Comparison of ENCODE assay signal across 18 cellular contexts in genomic region chr18:48574667-48575300, GRCh38. TPM values are rescaled to one million over a fixed set of nuclear protein-coding genes. Genes with fewer than 3 reads are reported as not detected.
DNase-seq lines count a peak whose midpoint lies in the region; FAIRE-seq and TF ChIP-seq lines count a peak whose summit lies in the region.
"Had no signal": no experiment of that assay in that cellular context is flagged by ENCODE, and none has a peak within 500 bp of the region (broad histone marks: within the 10 kb centered on the region; RNA-seq: fewer than 3 reads in every experiment).

No MANE protein-coding gene starts in this region.

- no peak overlapping the region for H4K8ac ChIP-seq in mesendoderm (ENCODE audit: low read depth, low read length)

- H3K27ac Mint-ChIP-seq in astrocyte (ENCODE audit: unreplicated experiment) = no peak overlapping the region
- no peak overlapping the region for H3K27ac Mint-ChIP-seq in endodermal cell
- peak overlapping the region; percentile 18 for H3K27ac Mint-ChIP-seq in mesothelial cell of epicardium
- H3K27ac Mint-ChIP-seq: B cell had no signal

- H4K20me1 ChIP-seq in astrocyte (ENCODE audit: insufficient read depth, low read length) = peaks cover 98% of the 10 kb centered on the region

- H3K4me3 ChIP-seq in astrocyte (ENCODE audit: insufficient read depth, low read depth, low read length) (no peak overlapping the region), endodermal cell (ENCODE audit: low read length) (no peak overlapping the region), mesendoderm (ENCODE audit: low read length) (no peak overlapping the region)
- H3K4me3 ChIP-seq: GM23338 had no signal

- no peak overlapping the region for H3K9ac ChIP-seq in astrocyte (ENCODE audit: low read length)
- no peak overlapping the region for H3K9ac ChIP-seq in endodermal cell (ENCODE audit: extremely low read depth, low read length, poor library complexity, severe bottlenecking)
- H3K9ac ChIP-seq in mesendoderm (ENCODE audit: low read length) = no peak overlapping the region

- H3K79me1 ChIP-seq in mesendoderm (ENCODE audit: low read length) = peaks cover 3% of the 10 kb centered on the region

- H3K4me2 ChIP-seq in astrocyte (ENCODE audit: low read length) (peak overlapping the region; percentile 7), mesendoderm (ENCODE audit: low read length) (no peak overlapping the region)
- H3K4me2 ChIP-seq: GM23338 had no signal

- H3K4me3 Mint-ChIP-seq in astrocyte (ENCODE audit: unreplicated experiment) = no peak overlapping the region
- H3K4me3 Mint-ChIP-seq in endodermal cell = no peak overlapping the region
- no peak overlapping the region for H3K4me3 Mint-ChIP-seq in mesothelial cell of epicardium
- H3K4me3 Mint-ChIP-seq: B cell, GM23338 had no signal

- H3K27me3 ChIP-seq in astrocyte (ENCODE audit: insufficient read depth, low read length) (no peaks in the 10 kb centered on the region), endodermal cell (ENCODE audit: control insufficient read depth, insufficient read depth, low read length, poor library complexity, severe bottlenecking) (no peaks in the 10 kb centered on the region), mesendoderm (ENCODE audit: insufficient read depth, low read length, poor library complexity) (no peaks in the 10 kb centered on the region)

- H3K36me3 Mint-ChIP-seq in astrocyte (ENCODE audit: low read depth, unreplicated experiment) (peaks cover 43% of the 10 kb centered on the region), endodermal cell (ENCODE audit: low read depth) (peaks cover 16% of the 10 kb centered on the region), mesothelial cell of epicardium (peaks cover 15% of the 10 kb centered on the region)

- H3K4ac ChIP-seq in mesendoderm (ENCODE audit: low read depth, low read length) = no peak overlapping the region

- no peak overlapping the region for H3K27ac ChIP-seq in astrocyte (ENCODE audit: low read depth, low read length)
- peak overlapping the region; percentile 3 for H3K27ac ChIP-seq in endodermal cell (ENCODE audit: low read depth, low read length)
- H3K27ac ChIP-seq in substantia nigra (ENCODE audit: low read depth, low read length, poor library complexity, severe bottlenecking) = peak overlapping the region; percentile 96
- H3K27ac ChIP-seq in mesendoderm (ENCODE audit: low read depth, low read length) = no peak overlapping the region

- 83 to 85% methylated on average over 7 to 11 of the region's 11 CpGs for WGBS in endodermal cell (ENCODE audit: insufficient coverage in 1 of 2, insufficient read length in 1 of 2), 2 experiments
- no CpG with 5 or more reads among the region's 11 CpGs for WGBS in mesendoderm (ENCODE audit: extremely low coverage, insufficient coverage, low lambda C conversion rate)

- H3K18ac ChIP-seq in mesendoderm (ENCODE audit: low read length) = no peak overlapping the region

- no peak overlapping the region for H4K5ac ChIP-seq in mesendoderm (ENCODE audit: low read length)

- H2AFZ ChIP-seq in astrocyte (ENCODE audit: low read depth, low read length) = no peak overlapping the region
- H2AFZ ChIP-seq: GM23338 had no signal

- no peak overlapping the region for H2AK5ac ChIP-seq in mesendoderm (ENCODE audit: low read length)

- H3K4me1 ChIP-seq in astrocyte (ENCODE audit: insufficient read depth, low read length) (peaks cover 17% of the 10 kb centered on the region), endodermal cell (ENCODE audit: control insufficient read depth, insufficient read depth, low read length) (peaks cover 10% of the 10 kb centered on the region), mesendoderm (ENCODE audit: control insufficient read depth, low read depth, low read length) (no peaks in the 10 kb centered on the region)

- H2BK5ac ChIP-seq in mesendoderm (ENCODE audit: low read length) = no peak overlapping the region

- H3K79me2 ChIP-seq in astrocyte (ENCODE audit: insufficient read depth, low read length) = peaks cover 83% of the 10 kb centered on the region
- no peaks in the 10 kb centered on the region for H3K79me2 ChIP-seq in mesendoderm (ENCODE audit: control insufficient read depth, insufficient read depth, low read length)

- no peak overlapping the region for H3K56ac ChIP-seq in mesendoderm (ENCODE audit: low read length)

- H3K9me3 ChIP-seq in astrocyte (ENCODE audit: insufficient read depth, low read depth, low read length) (no peaks in the 10 kb centered on the region), endodermal cell (ENCODE audit: control insufficient read depth, low read length) (peaks cover 15% of the 10 kb centered on the region)

- H3K9me3 Mint-ChIP-seq in astrocyte (ENCODE audit: unreplicated experiment) = peaks cover 4% of the 10 kb centered on the region
- peaks cover 8% of the 10 kb centered on the region for H3K9me3 Mint-ChIP-seq in endodermal cell
- H3K9me3 Mint-ChIP-seq in mesothelial cell of epicardium = peaks cover 8% of the 10 kb centered on the region
- H3K9me3 Mint-ChIP-seq: GM23338 had no signal

- FAIRE-seq in astrocyte (lab: Jason Lieb, UNC) = no peak
- FAIRE-seq: RCC 7860 had no signal

- H3K27me3 Mint-ChIP-seq in astrocyte (ENCODE audit: low read depth, unreplicated experiment) (no peaks in the 10 kb centered on the region), endodermal cell (ENCODE audit: insufficient read depth) (no peaks in the 10 kb centered on the region), mesothelial cell of epicardium (ENCODE audit: low read depth) (no peaks in the 10 kb centered on the region)
- H3K27me3 Mint-ChIP-seq: B cell had no signal

- H2BK120ac ChIP-seq in mesendoderm (ENCODE audit: low read depth, low read length) = no peak overlapping the region

- DNase-seq in astrocyte (ENCODE audit: low read depth) (no peak), endodermal cell (no peak), mesothelial cell of epicardium (ENCODE audit: low spot score in 2 of 2, unreplicated experiment in 2 of 2) (no peak), substantia nigra (lab: John Stamatoyannopoulos, UW) (no peak), A172 (ENCODE audit: low spot score) (no peak), NCI-H1048 (lab: John Stamatoyannopoulos, UW) (no peak), NCI-H226 (no peak), mesendoderm (no peak)
- DNase-seq: 8988T, DMS 273 treated with DMSO at 0.1 percent for 48 hours, DND-41, NCI-H1105 treated with DMSO at 0.1 percent for 48 hours, NCI-H1694, NCI-H510A treated with DMSO at 0.1 percent for 48 hours, NCI-H774 had no signal

- no peaks in the 10 kb centered on the region for H3K36me3 ChIP-seq in astrocyte (ENCODE audit: insufficient read depth, low read length)
- peaks cover 10% of the 10 kb centered on the region for H3K36me3 ChIP-seq in endodermal cell (ENCODE audit: control insufficient read depth, insufficient read depth, low read length)
- H3K36me3 ChIP-seq in mesendoderm (ENCODE audit: control insufficient read depth, insufficient read depth, low read length) = no peaks in the 10 kb centered on the region

- TF ChIP-seq CTCF in astrocyte (IDR thresholded peaks at IDR 0.05; ENCODE audit: insufficient read depth, low read depth, low read length) (no peak), endodermal cell (conservative IDR thresholded peaks at IDR 0.05) (no peak), mesothelial cell of epicardium (IDR thresholded peaks at IDR 0.05; ENCODE audit: unreplicated experiment) (no peak)

- H2BK15ac ChIP-seq in mesendoderm (replicated peaks; ENCODE audit: low read depth) = no peak overlapping the region

- H3K4me1 Mint-ChIP-seq in astrocyte (ENCODE audit: low read depth, unreplicated experiment) = peaks cover 26% of the 10 kb centered on the region
- H3K4me1 Mint-ChIP-seq in endodermal cell = peaks cover 20% of the 10 kb centered on the region
- peaks cover 28% of the 10 kb centered on the region for H3K4me1 Mint-ChIP-seq in mesothelial cell of epicardium
- H3K4me1 Mint-ChIP-seq: B cell had no signal

- H3K23ac ChIP-seq in mesendoderm (ENCODE audit: low read length) = no peak overlapping the region

RNA-seq across cellular contexts. Expression of gene CTIF, which starts 36.0 kb away (rescaled TPM):
- 93.6 and 101 TPM in 2 replicates for total RNA-seq in astrocyte
- total RNA-seq in endodermal cell = 10 to 100 TPM; 33.8 to 41.6 TPM
- 35.4 TPM for polyA plus RNA-seq in endodermal cell (2013, experiment 1 of 2)
- polyA plus RNA-seq in endodermal cell (2013, experiment 2 of 2) = 34.4 TPM
- total RNA-seq in mesothelial cell of epicardium = 64.3 to 67.9 TPM (median 66.0 TPM) in 3 replicates
- 9.8 and 23.8 TPM in 2 replicates for total RNA-seq in A172 (2014; rRNA removed; shearing (Covaris generic))
- 11.5 TPM for polyA plus RNA-seq in mesendoderm (2013, experiment 1 of 2)
- 14.5 TPM for polyA plus RNA-seq in mesendoderm (2013, experiment 2 of 2)

Comparison
In these comparisons a context has a peak if more than half of its experiments do, and no peak if none do; other contexts are left out.
1. H3K27ac ChIP-seq: peak in endodermal cell (single experiment) and substantia nigra (single experiment); none in astrocyte (single experiment) and mesendoderm (single experiment).